8 cellular contexts compared by ENCODE assay signal in genomic region chrX:24014388-24015018, GRCh38.
A peak's percentile ranks its signal among the peaks of the same experiment; 100 is the strongest.
DNase-seq lines count a peak whose midpoint lies in the region; ATAC-seq lines count a peak whose summit lies in the region.

No MANE protein-coding gene starts in this region.

- peak; percentile 27 for DNase-seq in activated naive CD4-positive, alpha-beta T cell treated with anti-CD3 and anti-CD28 coated beads, Interleukin-2, amount 10 ng/mL, durations not matched to agents 7 days and 5 days
- DNase-seq in stimulated activated CD4-positive, alpha-beta T cell treated with anti-CD3 and anti-CD28 coated beads, TNF-alpha, amount 100 ng/mL, for 24 hours (ENCODE audit: low read depth in 3 of 3) = peak; percentile 11 to 41 (median 14)
- DNase-seq in NCI-H524 treated with DMSO at 0.1 percent for 48 hours (lab: John Stamatoyannopoulos, UW) (no peak), DMS79 treated with DMSO at 0.1 percent for 48 hours (lab: John Stamatoyannopoulos, UW) (no peak), DMS153 treated with DMSO at 0.1 percent for 48 hours (lab: John Stamatoyannopoulos, UW; ENCODE audit: unreplicated experiment) (no peak), LoVo (ENCODE audit: low spot score) (no peak)

- ATAC-seq in GM19035 (IDR thresholded peaks at IDR 0.05; ENCODE audit: unreplicated experiment) (peak; percentile 78), HG03103 (IDR thresholded peaks at IDR 0.05; ENCODE audit: low read depth, unreplicated experiment) (peak; percentile 67)

- peak overlapping the region; percentile 46 for H3K4me3 Mint-ChIP-seq in activated naive CD4-positive, alpha-beta T cell treated with anti-CD3 and anti-CD28 coated beads, Interleukin-2, amount 10 ng/mL, durations not matched to agents 7 days and 5 days

- no peaks in the 10 kb centered on the region for H3K27me3 Mint-ChIP-seq in activated naive CD4-positive, alpha-beta T cell treated with anti-CD3 and anti-CD28 coated beads, Interleukin-2, amount 10 ng/mL, durations not matched to agents 7 days and 5 days

- peaks cover 29% of the 10 kb centered on the region for H3K4me1 Mint-ChIP-seq in activated naive CD4-positive, alpha-beta T cell treated with anti-CD3 and anti-CD28 coated beads, Interleukin-2, amount 10 ng/mL, durations not matched to agents 7 days and 5 days

- peaks cover 23% of the 10 kb centered on the region for H3K36me3 Mint-ChIP-seq in activated naive CD4-positive, alpha-beta T cell treated with anti-CD3 and anti-CD28 coated beads, Interleukin-2, amount 10 ng/mL, durations not matched to agents 7 days and 5 days

- peak overlapping the region; percentile 78 for H3K27ac Mint-ChIP-seq in activated naive CD4-positive, alpha-beta T cell treated with anti-CD3 and anti-CD28 coated beads, Interleukin-2, amount 10 ng/mL, durations not matched to agents 7 days and 5 days

- CTCF ChIA-PET in activated naive CD4-positive, alpha-beta T cell treated with anti-CD3 and anti-CD28 coated beads, Interleukin-2, amount 10 ng/mL, durations not matched to agents 7 days and 5 days (lab: Charles Lee) = interaction anchor here (0.6 kb wide), 1 partner anchor 110 kb away, joined by 3 read pairs; no protein-coding TSS in a partner anchor

- H3K9me3 Mint-ChIP-seq in activated naive CD4-positive, alpha-beta T cell treated with anti-CD3 and anti-CD28 coated beads, Interleukin-2, amount 10 ng/mL, durations not matched to agents 7 days and 5 days = no peaks in the 10 kb centered on the region

Comparison
In these comparisons a context has a peak if more than half of its experiments do, and no peak if none do; other contexts are left out.
1. DNase-seq: peak in activated naive CD4-positive, alpha-beta T cell treated with anti-CD3 and anti-CD28 coated beads, Interleukin-2, amount 10 ng/mL, durations not matched to agents 7 days and 5 days (single experiment) and stimulated activated CD4-positive, alpha-beta T cell treated with anti-CD3 and anti-CD28 coated beads, TNF-alpha, amount 100 ng/mL, for 24 hours (3 of 3); none in NCI-H524 treated with DMSO at 0.1 percent for 48 hours (single experiment), DMS79 treated with DMSO at 0.1 percent for 48 hours (single experiment), DMS153 treated with DMSO at 0.1 percent for 48 hours (single experiment) and LoVo (single experiment).